1 cellular context compared by ENCODE assay signal in genomic region chr2:121771976-121772742, GRCh38.
TF ChIP-seq lines count a peak whose summit lies in the region.

No MANE protein-coding gene starts in this region.

TF ChIP-seq in K562, 482 proteins besides CTCF, POLR2A, EP300 and RAD21 (continued from another document):
- no peak for TF ChIP-seq DLX4 (CRISPR knock-in tag; IDR thresholded peaks at IDR 0.05)
- no peak for TF ChIP-seq TCFL5 (CRISPR knock-in tag; conservative IDR thresholded peaks at IDR 0.05)
- no peak for TF ChIP-seq ZBTB33 (CRISPR knock-in tag; IDR thresholded peaks at IDR 0.05)
- TF ChIP-seq CBX3 (IDR thresholded peaks at IDR 0.05; ENCODE audit: borderline replicate concordance in 1 of 2, low read length in 2 of 2): no peak
